In genomic region chr5:178730940-178731265, GRCh38 we compare ENCODE assay signal across 8 cellular contexts. TPM values are rescaled to one million over a fixed set of nuclear protein-coding genes. Genes with fewer than 3 reads are reported as not detected.
DNase-seq lines count a peak whose midpoint lies in the region; ATAC-seq and TF ChIP-seq lines count a peak whose summit lies in the region.

No MANE protein-coding gene starts in this region.

- DNase-seq in T-helper 2 cell treated with Interferon-gamma antibody and Interleukin-4, amounts not matched to agents 5 μg/mL and 100 μg/mL, for 36 hours (ENCODE audit: low spot score) = no peak
- DNase-seq in T-helper 2 cell = no peak
- no peak for DNase-seq in WTC11 (ENCODE audit: low spot score)
- no peak for DNase-seq in hepatocyte (ENCODE audit: low spot score)
- DNase-seq in stimulated activated naive CD8-positive, alpha-beta T cell treated with anti-CD3 and anti-CD28 coated beads, Interleukin-15, amount 100 ng/mL, for 72 hours = no peak
- DNase-seq in NCI-H128 (lab: John Stamatoyannopoulos, UW; ENCODE audit: unreplicated experiment) = no peak
- no peak for DNase-seq in SK-N-DZ (ENCODE audit: low spot score)
- no peak for DNase-seq in mucosa of descending colon

- no peak for ATAC-seq in WTC11
- peak; percentile 17 for ATAC-seq in stimulated activated naive CD8-positive, alpha-beta T cell treated with anti-CD3 and anti-CD28 coated beads, Interleukin-15, amount 100 ng/mL, for 72 hours
- ATAC-seq in mucosa of descending colon = no peak

- no peaks in the 10 kb centered on the region for H3K9me3 ChIP-seq in hepatocyte (ENCODE audit: low read depth)
- peaks cover 5% of the 10 kb centered on the region for H3K9me3 ChIP-seq in mucosa of descending colon

- 40% methylated on average over 10 of the region's 10 CpGs for WGBS in hepatocyte (ENCODE audit: low lambda C conversion rate, missing lambda C conversion rate)

- no peak overlapping the region for H2AFZ ChIP-seq in hepatocyte

- H3K4me3 Mint-ChIP-seq in T-helper 2 cell treated with Interferon-gamma antibody and Interleukin-4, amounts not matched to agents 5 μg/mL and 100 μg/mL, for 36 hours = peak overlapping the region; percentile 57
- peak overlapping the region; percentile 24 for H3K4me3 Mint-ChIP-seq in WTC11
- peak overlapping the region; percentile 76 to 78 for H3K4me3 Mint-ChIP-seq in stimulated activated naive CD8-positive, alpha-beta T cell treated with anti-CD3 and anti-CD28 coated beads, Interleukin-15, amount 100 ng/mL, for 72 hours

- H3K4me3 ChIP-seq in hepatocyte (no peak overlapping the region), mucosa of descending colon (no peak overlapping the region)

- CTCF ChIA-PET in WTC11 (lab: Charles Lee) = interaction anchor here (1.0 to 2.3 kb wide), 24 partner anchors 11 to 496 kb away, joined by 3 to 23 read pairs (median 4); partner anchors contain the start of genes COL23A1, GRM6, ZFP2 and ZNF354B

- H3K4me1 ChIP-seq in hepatocyte (ENCODE audit: insufficient read depth) (peaks cover 3% of the 10 kb centered on the region), mucosa of descending colon (ENCODE audit: low read depth) (no peaks in the 10 kb centered on the region)

- TF ChIP-seq CTCF in WTC11 (IDR thresholded peaks at IDR 0.05) (no peak), hepatocyte (IDR thresholded peaks at IDR 0.05; ENCODE audit: poor library complexity) (no peak), mucosa of descending colon (IDR thresholded peaks at IDR 0.05) (no peak)

- intact Hi-C loops in mucosa of descending colon (cut with DNase I, micrococcal nuclease) = loop anchor here in 1 of 2 donors (10.0 kb wide), 1 partner anchor 124 kb away; the partner anchor contains the start of gene ZNF354B

- H3K27me3 ChIP-seq in hepatocyte = no peaks in the 10 kb centered on the region

- peaks cover 23% of the 10 kb centered on the region for H3K36me3 Mint-ChIP-seq in T-helper 2 cell treated with Interferon-gamma antibody and Interleukin-4, amounts not matched to agents 5 μg/mL and 100 μg/mL, for 36 hours (ENCODE audit: low read depth)
- peaks cover 14% of the 10 kb centered on the region for H3K36me3 Mint-ChIP-seq in WTC11

- H3K36me3 ChIP-seq in hepatocyte (replicated peaks; ENCODE audit: insufficient read depth, low read depth) (no peaks in the 10 kb centered on the region), mucosa of descending colon (ENCODE audit: low read depth) (no peaks in the 10 kb centered on the region)

- no peaks in the 10 kb centered on the region for H4K20me1 ChIP-seq in hepatocyte (ENCODE audit: insufficient read depth, poor library complexity, severe bottlenecking)

- POLR2A ChIA-PET in WTC11 (lab: Charles Lee) = interaction anchor here (0.7 to 1.8 kb wide), 4 partner anchors 38 to 129 kb away, joined by 3 to 7 read pairs (median 4); partner anchors contain the start of genes CLK4 and ZNF354B

- peak overlapping the region; percentile 32 for H3K27ac Mint-ChIP-seq in T-helper 2 cell treated with Interferon-gamma antibody and Interleukin-4, amounts not matched to agents 5 μg/mL and 100 μg/mL, for 36 hours
- H3K27ac Mint-ChIP-seq in WTC11 = no peak overlapping the region
- H3K27ac Mint-ChIP-seq in stimulated activated naive CD8-positive, alpha-beta T cell treated with anti-CD3 and anti-CD28 coated beads, Interleukin-15, amount 100 ng/mL, for 72 hours = peak overlapping the region in 1 of 2 donors; percentile 86

- H3K4me2 ChIP-seq in hepatocyte = peak overlapping the region; percentile 55

- H3K79me2 ChIP-seq in hepatocyte = peaks cover 2% of the 10 kb centered on the region

- no peaks in the 10 kb centered on the region for H3K27me3 Mint-ChIP-seq in T-helper 2 cell treated with Interferon-gamma antibody and Interleukin-4, amounts not matched to agents 5 μg/mL and 100 μg/mL, for 36 hours (ENCODE audit: low read depth)
- peaks cover 4% of the 10 kb centered on the region; the same call in 1 of the 2 replicates for H3K27me3 Mint-ChIP-seq in WTC11 (ENCODE audit: low read depth)
- no peaks in the 10 kb centered on the region for H3K27me3 Mint-ChIP-seq in stimulated activated naive CD8-positive, alpha-beta T cell treated with anti-CD3 and anti-CD28 coated beads, Interleukin-15, amount 100 ng/mL, for 72 hours

- H3K9me2 ChIP-seq in hepatocyte (replicated peaks; ENCODE audit: insufficient read depth) = no peaks in the 10 kb centered on the region

- peaks cover 5% of the 10 kb centered on the region for H3K4me1 Mint-ChIP-seq in T-helper 2 cell treated with Interferon-gamma antibody and Interleukin-4, amounts not matched to agents 5 μg/mL and 100 μg/mL, for 36 hours (ENCODE audit: low read depth)
- H3K4me1 Mint-ChIP-seq in WTC11 = peaks cover 13% of the 10 kb centered on the region; the same call in 1 of the 2 replicates
- peaks cover 14% of the 10 kb centered on the region for H3K4me1 Mint-ChIP-seq in stimulated activated naive CD8-positive, alpha-beta T cell treated with anti-CD3 and anti-CD28 coated beads, Interleukin-15, amount 100 ng/mL, for 72 hours

- H3K27ac ChIP-seq in hepatocyte = no peak overlapping the region

- H3K9me3 Mint-ChIP-seq in T-helper 2 cell treated with Interferon-gamma antibody and Interleukin-4, amounts not matched to agents 5 μg/mL and 100 μg/mL, for 36 hours = peaks cover 18% of the 10 kb centered on the region
- H3K9me3 Mint-ChIP-seq in WTC11 = peaks cover 14% of the 10 kb centered on the region
- H3K9me3 Mint-ChIP-seq in stimulated activated naive CD8-positive, alpha-beta T cell treated with anti-CD3 and anti-CD28 coated beads, Interleukin-15, amount 100 ng/mL, for 72 hours = peaks cover 2 to 4% of the 10 kb centered on the region in 2 donors

TF ChIP-seq in WTC11, 78 proteins besides CTCF, POLR2A, EP300 and RAD21 (continues in another document):
- TF ChIP-seq, protein P1, sequence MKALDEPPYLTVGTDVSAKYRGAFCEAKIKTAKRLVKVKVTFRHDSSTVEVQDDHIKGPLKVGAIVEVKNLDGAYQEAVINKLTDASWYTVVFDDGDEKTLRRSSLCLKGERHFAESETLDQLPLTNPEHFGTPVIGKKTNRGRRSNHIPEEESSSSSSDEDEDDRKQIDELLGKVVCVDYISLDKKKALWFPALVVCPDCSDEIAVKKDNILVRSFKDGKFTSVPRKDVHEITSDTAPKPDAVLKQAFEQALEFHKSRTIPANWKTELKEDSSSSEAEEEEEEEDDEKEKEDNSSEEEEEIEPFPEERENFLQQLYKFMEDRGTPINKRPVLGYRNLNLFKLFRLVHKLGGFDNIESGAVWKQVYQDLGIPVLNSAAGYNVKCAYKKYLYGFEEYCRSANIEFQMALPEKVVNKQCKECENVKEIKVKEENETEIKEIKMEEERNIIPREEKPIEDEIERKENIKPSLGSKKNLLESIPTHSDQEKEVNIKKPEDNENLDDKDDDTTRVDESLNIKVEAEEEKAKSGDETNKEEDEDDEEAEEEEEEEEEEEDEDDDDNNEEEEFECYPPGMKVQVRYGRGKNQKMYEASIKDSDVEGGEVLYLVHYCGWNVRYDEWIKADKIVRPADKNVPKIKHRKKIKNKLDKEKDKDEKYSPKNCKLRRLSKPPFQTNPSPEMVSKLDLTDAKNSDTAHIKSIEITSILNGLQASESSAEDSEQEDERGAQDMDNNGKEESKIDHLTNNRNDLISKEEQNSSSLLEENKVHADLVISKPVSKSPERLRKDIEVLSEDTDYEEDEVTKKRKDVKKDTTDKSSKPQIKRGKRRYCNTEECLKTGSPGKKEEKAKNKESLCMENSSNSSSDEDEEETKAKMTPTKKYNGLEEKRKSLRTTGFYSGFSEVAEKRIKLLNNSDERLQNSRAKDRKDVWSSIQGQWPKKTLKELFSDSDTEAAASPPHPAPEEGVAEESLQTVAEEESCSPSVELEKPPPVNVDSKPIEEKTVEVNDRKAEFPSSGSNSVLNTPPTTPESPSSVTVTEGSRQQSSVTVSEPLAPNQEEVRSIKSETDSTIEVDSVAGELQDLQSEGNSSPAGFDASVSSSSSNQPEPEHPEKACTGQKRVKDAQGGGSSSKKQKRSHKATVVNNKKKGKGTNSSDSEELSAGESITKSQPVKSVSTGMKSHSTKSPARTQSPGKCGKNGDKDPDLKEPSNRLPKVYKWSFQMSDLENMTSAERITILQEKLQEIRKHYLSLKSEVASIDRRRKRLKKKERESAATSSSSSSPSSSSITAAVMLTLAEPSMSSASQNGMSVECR (CRISPR knock-in tag; IDR thresholded peaks at IDR 0.05; ENCODE audit: borderline replicate concordance) = no peak
- TF ChIP-seq ZBTB21 (CRISPR knock-in tag; IDR thresholded peaks at IDR 0.05; ENCODE audit: borderline replicate concordance) (no peak), MYBL2 (CRISPR knock-in tag; IDR thresholded peaks at IDR 0.05) (no peak)
- TF ChIP-seq, protein P2, sequence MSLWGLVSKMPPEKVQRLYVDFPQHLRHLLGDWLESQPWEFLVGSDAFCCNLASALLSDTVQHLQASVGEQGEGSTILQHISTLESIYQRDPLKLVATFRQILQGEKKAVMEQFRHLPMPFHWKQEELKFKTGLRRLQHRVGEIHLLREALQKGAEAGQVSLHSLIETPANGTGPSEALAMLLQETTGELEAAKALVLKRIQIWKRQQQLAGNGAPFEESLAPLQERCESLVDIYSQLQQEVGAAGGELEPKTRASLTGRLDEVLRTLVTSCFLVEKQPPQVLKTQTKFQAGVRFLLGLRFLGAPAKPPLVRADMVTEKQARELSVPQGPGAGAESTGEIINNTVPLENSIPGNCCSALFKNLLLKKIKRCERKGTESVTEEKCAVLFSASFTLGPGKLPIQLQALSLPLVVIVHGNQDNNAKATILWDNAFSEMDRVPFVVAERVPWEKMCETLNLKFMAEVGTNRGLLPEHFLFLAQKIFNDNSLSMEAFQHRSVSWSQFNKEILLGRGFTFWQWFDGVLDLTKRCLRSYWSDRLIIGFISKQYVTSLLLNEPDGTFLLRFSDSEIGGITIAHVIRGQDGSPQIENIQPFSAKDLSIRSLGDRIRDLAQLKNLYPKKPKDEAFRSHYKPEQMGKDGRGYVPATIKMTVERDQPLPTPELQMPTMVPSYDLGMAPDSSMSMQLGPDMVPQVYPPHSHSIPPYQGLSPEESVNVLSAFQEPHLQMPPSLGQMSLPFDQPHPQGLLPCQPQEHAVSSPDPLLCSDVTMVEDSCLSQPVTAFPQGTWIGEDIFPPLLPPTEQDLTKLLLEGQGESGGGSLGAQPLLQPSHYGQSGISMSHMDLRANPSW (CRISPR knock-in tag; conservative IDR thresholded peaks at IDR 0.05; ENCODE audit: low read depth) = no peak

RNA-seq across cellular contexts. Expression of gene ZNF354A, which starts 0.4 kb away (rescaled TPM):
- 22.5 to 25.2 TPM (median 22.5 TPM) in 3 replicates for total RNA-seq in WTC11 (2021)
- total RNA-seq in hepatocyte = 9.1 and 13.1 TPM in 2 replicates
- polyA plus RNA-seq in hepatocyte = 7.8 and 16.3 TPM in 2 replicates
- 18.6 and 21.6 TPM in 2 replicates for polyA plus RNA-seq in SK-N-DZ (2014; cell fraction: cytosol; rRNA removed)
- polyA plus RNA-seq in SK-N-DZ (2014; cell fraction: nucleus; rRNA removed) = 34.6 and 57.5 TPM in 2 replicates
- total RNA-seq in mucosa of descending colon = 10 to 100 TPM in 1 of 3 donors, 1 to 10 TPM in 2; 5.7 to 17.4 (median 8.3) TPM

Comparison
In these comparisons a context has a peak if more than half of its experiments do, and no peak if none do; other contexts are left out.
1. H3K4me3 Mint-ChIP-seq: peak in every context shown above with its lines; median percentile 77 in stimulated activated naive CD8-positive, alpha-beta T cell treated with anti-CD3 and anti-CD28 coated beads, Interleukin-15, amount 100 ng/mL, for 72 hours; 57 in T-helper 2 cell treated with Interferon-gamma antibody and Interleukin-4, amounts not matched to agents 5 μg/mL and 100 μg/mL, for 36 hours; 24 in WTC11.